Comparison of ENCODE assay signal across 1 cellular context in genomic region chr6:127266178-127266891, GRCh38.
TF ChIP-seq lines count a peak whose summit lies in the region.

TSS of gene RNF146 (plus strand) at chr6:127266864. CDS start at chr6:127280339, 13,475 bp downstream.

TF ChIP-seq in K562, 482 proteins besides CTCF, POLR2A, EP300 and RAD21 (continued from another document and continues in another):
- TF ChIP-seq MNT (conservative IDR thresholded peaks at IDR 0.05) = peak; percentile 59 to 76; a peak in 3 of 4 replicates
- TF ChIP-seq MEF2D (tag; conservative IDR thresholded peaks at IDR 0.05; ENCODE audit: low read depth) = no peak
- TF ChIP-seq MBD2 (IDR thresholded peaks at IDR 0.05; ENCODE audit: borderline replicate concordance, low read depth) = no peak
- no peak; the same call in 1 of the 2 replicates for TF ChIP-seq ATF6 (CRISPR knock-in tag; IDR thresholded peaks at IDR 0.05)
- TF ChIP-seq USF2 (CRISPR knock-in tag; IDR thresholded peaks at IDR 0.05) = peak; percentile 91
- TF ChIP-seq SRF (CRISPR knock-in tag; IDR thresholded peaks at IDR 0.05) = no peak
- no peak; a peak in 1 of 4 replicates for TF ChIP-seq MAZ (CRISPR knock-in tag; conservative IDR thresholded peaks at IDR 0.05 in 1 of 2, IDR thresholded peaks at IDR 0.05 in 1 of 2)
- no peak for TF ChIP-seq MCM5 (IDR thresholded peaks at IDR 0.05; ENCODE audit: low read depth)
- no peak for TF ChIP-seq SNIP1 (IDR thresholded peaks at IDR 0.05; ENCODE audit: low read depth)
- TF ChIP-seq ZNF639 (CRISPR knock-in tag; conservative IDR thresholded peaks at IDR 0.05 in 1 of 2, IDR thresholded peaks at IDR 0.05 in 1 of 2) = no peak; a peak in 2 of 4 replicates
- no peak for TF ChIP-seq FOXJ2 (tag; IDR thresholded peaks at IDR 0.05)
- TF ChIP-seq ZSCAN32 (CRISPR knock-in tag; IDR thresholded peaks at IDR 0.05) = no peak
- TF ChIP-seq ZSCAN29 (IDR thresholded peaks at IDR 0.05) = no peak; the same call in 1 of the 2 replicates
- TF ChIP-seq CREB3L1 (IDR thresholded peaks at IDR 0.05; ENCODE audit: borderline replicate concordance, low read depth) = 0 out of 2 replicates have a peak, but pooled peaks have one; percentile 27
- peak; percentile 63; the same call in 1 of the 2 replicates for TF ChIP-seq CC2D1A (IDR thresholded peaks at IDR 0.05)
- no peak for TF ChIP-seq SMAD3 (CRISPR knock-in tag; conservative IDR thresholded peaks at IDR 0.05)
- TF ChIP-seq CBFB (CRISPR knock-in tag; IDR thresholded peaks at IDR 0.05) = no peak
- TF ChIP-seq SRSF3 (IDR thresholded peaks at IDR 0.05; ENCODE audit: insufficient read depth, low read length) = no peak
- peak; percentile 7 for TF ChIP-seq NEUROD1 (IDR thresholded peaks at IDR 0.05; ENCODE audit: borderline replicate concordance, low read depth, low read length, partially characterized antibody)
- TF ChIP-seq HDAC1 (IDR thresholded peaks at IDR 0.05) = no peak
- TF ChIP-seq MXI1 (IDR thresholded peaks at IDR 0.05; ENCODE audit: low read depth, low read length) = no peak
- no peak for TF ChIP-seq ZFX (CRISPR knock-in tag; IDR thresholded peaks at IDR 0.05)
- peak; percentile 29; the same call in 1 of the 2 replicates for TF ChIP-seq ETS1 (conservative IDR thresholded peaks at IDR 0.05; ENCODE audit: control insufficient read depth, low read depth, low read length)
- TF ChIP-seq AFF1 (IDR thresholded peaks at IDR 0.05; ENCODE audit: low read depth in 1 of 2, partially characterized antibody in 2 of 2) = no peak
- peak; percentile 73 for TF ChIP-seq L3MBTL2 (IDR thresholded peaks at IDR 0.05)
- no peak for TF ChIP-seq ZNF395 (CRISPR knock-in tag; IDR thresholded peaks at IDR 0.05)
- TF ChIP-seq ZNF561 (CRISPR knock-in tag; conservative IDR thresholded peaks at IDR 0.05) = no peak
- TF ChIP-seq NFE2 (IDR thresholded peaks at IDR 0.05; ENCODE audit: low read depth) = no peak
- peak; percentile 27; the same call in 1 of the 2 replicates for TF ChIP-seq MTA3 (IDR thresholded peaks at IDR 0.05; ENCODE audit: borderline replicate concordance)
- TF ChIP-seq HCFC1 (IDR thresholded peaks at IDR 0.05; ENCODE audit: low read depth, low read length) = no peak
- TF ChIP-seq HOMEZ (CRISPR knock-in tag; IDR thresholded peaks at IDR 0.05) = 0 out of 2 replicates have a peak, but pooled peaks have one; percentile 44
- no peak for TF ChIP-seq ZNF778 (CRISPR knock-in tag; IDR thresholded peaks at IDR 0.05)
- no peak for TF ChIP-seq ZHX1 (conservative IDR thresholded peaks at IDR 0.05; ENCODE audit: low read length)
- TF ChIP-seq NR2C1 (IDR thresholded peaks at IDR 0.05) = 0 out of 2 replicates have a peak, but pooled peaks have one; percentile 17
- no peak for TF ChIP-seq NR2C1 (tag; IDR thresholded peaks at IDR 0.05)
- no peak for TF ChIP-seq POLR2G (IDR thresholded peaks at IDR 0.05; ENCODE audit: low read depth, low read length)
- TF ChIP-seq ZNF347 (CRISPR knock-in tag; IDR thresholded peaks at IDR 0.05; ENCODE audit: low read depth) = no peak
- TF ChIP-seq FIP1L1 (IDR thresholded peaks at IDR 0.05; ENCODE audit: low read depth, low read length, poor library complexity, severe bottlenecking) = peak; percentile 58
- TF ChIP-seq E2F4 (CRISPR knock-in tag; IDR thresholded peaks at IDR 0.05; ENCODE audit: low read depth) = no peak
- no peak for TF ChIP-seq ZNF311 (CRISPR knock-in tag; IDR thresholded peaks at IDR 0.05)
- TF ChIP-seq XRCC5 (IDR thresholded peaks at IDR 0.05; ENCODE audit: low read depth, low read length) = no peak
- no peak for TF ChIP-seq DNMT1 (IDR thresholded peaks at IDR 0.05)
